In the genomic region with DNA sequence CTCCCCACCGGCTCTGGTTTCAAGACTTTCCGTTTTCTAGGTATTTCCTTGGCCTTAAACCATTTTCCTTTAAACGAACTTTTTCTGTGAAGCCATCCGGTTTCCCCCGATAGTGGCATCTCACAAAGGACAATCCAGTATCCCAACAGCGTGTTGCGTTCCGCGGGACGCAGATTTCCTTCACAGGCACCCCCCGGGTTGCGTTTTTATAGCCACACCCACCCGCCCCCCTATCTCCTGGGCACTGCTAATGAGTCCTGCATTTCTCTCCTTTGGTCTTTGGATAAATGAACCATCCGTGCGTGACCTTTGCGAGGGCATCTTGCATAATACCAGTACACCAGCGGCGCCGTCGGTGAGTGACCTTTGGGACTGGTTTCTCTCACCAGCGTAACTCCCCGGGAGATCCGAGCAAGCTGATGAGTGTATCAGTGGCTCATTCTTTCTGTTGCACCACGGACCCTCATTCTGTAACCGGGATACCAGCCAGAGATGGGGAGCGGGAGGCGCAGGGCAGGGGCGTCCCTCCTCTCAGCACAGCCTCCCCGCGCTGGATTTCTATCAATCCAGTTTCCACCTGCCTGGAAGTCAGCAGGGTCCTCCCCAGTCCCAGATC, we compare ENCODE assay signal across 8 cellular contexts. TPM values are rescaled to one million over a fixed set of nuclear protein-coding genes. Genes with fewer than 3 reads are reported as not detected.
DNase-seq lines count a peak whose midpoint lies in the region; ATAC-seq and TF ChIP-seq lines count a peak whose summit lies in the region.

No MANE protein-coding gene starts in this region.

- H4K20me1 ChIP-seq in SU-DHL-6 (ENCODE audit: low read depth, low read length) = no peaks in the 10 kb centered on the region

- in situ Hi-C loops in ACHN (cut with HindIII; ENCODE audit: low pct_ligation_motif_present, low pct_unique_long_range_greater_than_20kb, low sequenced_read_pairs) = no loop called here

- H3K36me3 Mint-ChIP-seq in naive thymus-derived CD8-positive, alpha-beta T cell = peaks cover 0 to 4% (median 1%) of the 10 kb centered on the region in 3 donors

- TF ChIP-seq CTCF in SU-DHL-6 (IDR thresholded peaks at IDR 0.05; ENCODE audit: insufficient read depth, low read length, poor library complexity, severe bottlenecking) (no peak), epithelial cell of esophagus (IDR thresholded peaks at IDR 0.05; ENCODE audit: insufficient read depth, low read depth, low read length, missing control alignments) (no peak), GM10248 (IDR thresholded peaks at IDR 0.05; ENCODE audit: control extremely low read depth, extremely low read depth, low read depth, missing control alignments) (no peak)

- peaks cover 11 to 29% (median 25%) of the 10 kb centered on the region in 4 donors for H3K4me1 Mint-ChIP-seq in naive thymus-derived CD8-positive, alpha-beta T cell

- no peaks in the 10 kb centered on the region for H3K36me3 ChIP-seq in SU-DHL-6 (ENCODE audit: low read length)

- H3K9me3 ChIP-seq in SU-DHL-6 (ENCODE audit: insufficient read depth, low read length) = no peaks in the 10 kb centered on the region

- no peaks in the 10 kb centered on the region for H3K9me2 ChIP-seq in SU-DHL-6 (replicated peaks; ENCODE audit: insufficient read depth, low read length)

- H3K27ac ChIP-seq in SU-DHL-6 (ENCODE audit: low read depth, low read length) = no peak overlapping the region

- no peaks in the 10 kb centered on the region for H3K79me2 ChIP-seq in SU-DHL-6 (ENCODE audit: insufficient read depth, low read length)

- H3K4me3 ChIP-seq in SU-DHL-6 (ENCODE audit: insufficient read depth, low read length, poor library complexity, severe bottlenecking) (peak overlapping the region; percentile 57), epithelial cell of esophagus (ENCODE audit: low read length) (peak overlapping the region; percentile 50)

- H3K27me3 Mint-ChIP-seq in naive thymus-derived CD8-positive, alpha-beta T cell = no peaks in the 10 kb centered on the region

- peak overlapping the region; percentile 55 to 97 (median 92) for H3K27ac Mint-ChIP-seq in naive thymus-derived CD8-positive, alpha-beta T cell

- TF ChIP-seq POLR2A in GM18505 (IDR thresholded peaks at IDR 0.05; ENCODE audit: borderline replicate concordance, extremely low read depth, insufficient read depth, insufficient read length) = no peak

- CTCF ChIA-PET in GM10248 (lab: Yijun Ruan, JAX) = interaction anchor here (1.0 to 4.7 kb wide), 11 partner anchors 9 to 252 kb away, joined by 3 to 55 read pairs (median 6); partner anchors contain the start of gene RIPK1

- DNase-seq in ACHN (peak; percentile 82), epithelial cell of esophagus (ENCODE audit: low read depth) (peak; percentile 91), GM10248 (ENCODE audit: extremely low spot score) (no peak), hippocampal formation (lab: John Stamatoyannopoulos, UW) (no peak)
- DNase-seq in naive thymus-derived CD8-positive, alpha-beta T cell = no peak

- peak overlapping the region; percentile 31 for H3K9ac ChIP-seq in SU-DHL-6 (ENCODE audit: low read length)

- no peaks in the 10 kb centered on the region for H3K27me3 ChIP-seq in SU-DHL-6 (ENCODE audit: low read length)

- H2AFZ ChIP-seq in SU-DHL-6 (ENCODE audit: low read depth, low read length, severe bottlenecking) = peak overlapping the region; percentile 77

- H3K4me3 Mint-ChIP-seq in naive thymus-derived CD8-positive, alpha-beta T cell = peak overlapping the region; percentile 82 to 97 (median 89)

- peak overlapping the region; percentile 69 for H3K4me2 ChIP-seq in SU-DHL-6 (ENCODE audit: low read depth, low read length, poor library complexity, severe bottlenecking)

- ATAC-seq in GM18505 (IDR thresholded peaks at IDR 0.05; ENCODE audit: unreplicated experiment) = peak; percentile 5
- ATAC-seq in HG03280 (IDR thresholded peaks at IDR 0.05; ENCODE audit: unreplicated experiment) = peak; percentile 24
- peak; percentile 19 to 53 for ATAC-seq in naive thymus-derived CD8-positive, alpha-beta T cell

- H3K9me3 Mint-ChIP-seq in naive thymus-derived CD8-positive, alpha-beta T cell = no peaks in the 10 kb centered on the region

- POLR2A ChIA-PET in naive thymus-derived CD8-positive, alpha-beta T cell (lab: Charles Lee) = interaction anchor here (0.6 to 5.6 kb wide), 18 partner anchors 9 to 260 kb away, joined by 3 to 53 read pairs (median 4); partner anchors contain the start of genes PSMG4, RIPK1 and WRNIP1
- POLR2A ChIA-PET in GM10248 (lab: Yijun Ruan, JAX) = interaction anchor here (0.6 to 1.0 kb wide), 4 partner anchors 28 to 236 kb away, joined by 4 to 9 read pairs (median 5); no protein-coding TSS in a partner anchor

- peaks cover 6% of the 10 kb centered on the region for H3F3A ChIP-seq in SU-DHL-6 (ENCODE audit: insufficient read depth)

RNA-seq across cellular contexts. Expression of gene NQO2, which starts 0.6 kb away (rescaled TPM):
- total RNA-seq in naive thymus-derived CD8-positive, alpha-beta T cell = 10 to 100 TPM; 21.0 to 21.4 TPM
- 10 to 100 TPM; 37.9 to 48.1 (median 39.0) TPM for polyA plus RNA-seq in naive thymus-derived CD8-positive, alpha-beta T cell

RNA-seq across cellular contexts. Expression of gene SERPINB6, which starts 27.7 kb away (rescaled TPM):
- total RNA-seq in naive thymus-derived CD8-positive, alpha-beta T cell = 100 to 1,000 TPM; 125 to 134 TPM
- polyA plus RNA-seq in naive thymus-derived CD8-positive, alpha-beta T cell = 100 to 1,000 TPM; 128 to 152 (median 141) TPM

Comparison
In these comparisons a context has a peak if more than half of its experiments do, and no peak if none do; other contexts are left out.
1. DNase-seq: peak in ACHN (single experiment) and epithelial cell of esophagus (single experiment); none in naive thymus-derived CD8-positive, alpha-beta T cell (0 of 10), GM10248 (single experiment) and hippocampal formation (0 of 2).
2. Peak in every context shown above with its lines, with median percentiles within 50 percentile points of each other: ATAC-seq.